22 cellular contexts compared by ENCODE assay signal in genomic region chr9:79490657-79491250, GRCh38.
"Had no signal": no experiment of that assay in that cellular context is flagged by ENCODE, and none has a peak within 500 bp of the region (broad histone marks: within the 10 kb centered on the region; RNA-seq: fewer than 3 reads in every experiment).

No MANE protein-coding gene starts in this region.

- H3K4me3 Mint-ChIP-seq: natural killer cell; neural crest cell; stimulated activated effector memory CD8-positive, alpha-beta T cell treated with anti-CD3 and anti-CD28 coated beads, Interleukin-12 subunit alpha, Interleukin-12 subunit beta, amount 100 ng/mL, for 72 hours had no signal

- H3K4me3 ChIP-seq: heart left ventricle, prostate gland, right lobe of liver, suprapubic skin, thyroid gland had no signal

- H3K36me3 Mint-ChIP-seq: stimulated activated effector memory CD8-positive, alpha-beta T cell treated with anti-CD3 and anti-CD28 coated beads, Interleukin-12 subunit alpha, Interleukin-12 subunit beta, amount 100 ng/mL, for 72 hours had no signal

- H3K36me3 ChIP-seq: heart left ventricle, prostate gland, right lobe of liver, suprapubic skin, thyroid gland had no signal

- H3K27ac Mint-ChIP-seq: natural killer cell; stimulated activated effector memory CD8-positive, alpha-beta T cell treated with anti-CD3 and anti-CD28 coated beads, Interleukin-12 subunit alpha, Interleukin-12 subunit beta, amount 100 ng/mL, for 72 hours had no signal

- H3K27me3 ChIP-seq: dorsolateral prefrontal cortex, heart left ventricle, right lobe of liver, suprapubic skin, thyroid gland had no signal

- ATAC-seq: esophagus mucosa; heart left ventricle; natural killer cell; stimulated activated effector memory CD8-positive, alpha-beta T cell treated with anti-CD3 and anti-CD28 coated beads, Interleukin-12 subunit alpha, Interleukin-12 subunit beta, amount 100 ng/mL, for 72 hours; stimulated activated naive CD8-positive, alpha-beta T cell treated with anti-CD3 and anti-CD28 coated beads, Interleukin-15, Interleukin-2, amounts not matched to agents 100 U/mL and 50 U/mL, for 24 hours had no signal

- H3K4me1 ChIP-seq: parathyroid adenoma, thyroid gland had no signal

- H3K27ac ChIP-seq: heart left ventricle, parathyroid adenoma, right lobe of liver, suprapubic skin, thyroid gland had no signal

- FAIRE-seq: frontal cortex, islet of Langerhans had no signal

- H3K9me3 Mint-ChIP-seq: neural crest cell had no signal

- DNase-seq: cortex of kidney; dorsolateral prefrontal cortex; effector CD8-positive, alpha-beta T cell; heart left ventricle; hypothalamus; kidney glomerular epithelial cell; natural killer cell; nucleus accumbens; retina; right lobe of liver; stimulated activated CD4-positive, alpha-beta T cell treated with anti-CD3 and anti-CD28 coated beads, Interleukin-4, amount 100 ng/mL, for 1 hour; stimulated activated CD8-positive, alpha-beta memory T cell treated with anti-CD3 and anti-CD28 coated beads, Interleukin-4, amount 100 ng/mL, for 48 hours; stimulated activated naive CD8-positive, alpha-beta T cell treated with anti-CD3 and anti-CD28 coated beads, Interleukin-15, Interleukin-2, amounts not matched to agents 100 U/mL and 50 U/mL, for 24 hours; thyroid gland had no signal

- H3K9me3 ChIP-seq: prostate gland, right lobe of liver, suprapubic skin, thyroid gland had no signal

- H3K4me1 Mint-ChIP-seq: natural killer cell; stimulated activated effector memory CD8-positive, alpha-beta T cell treated with anti-CD3 and anti-CD28 coated beads, Interleukin-12 subunit alpha, Interleukin-12 subunit beta, amount 100 ng/mL, for 72 hours had no signal
